8 cellular contexts compared by ENCODE assay signal in the genomic region with DNA sequence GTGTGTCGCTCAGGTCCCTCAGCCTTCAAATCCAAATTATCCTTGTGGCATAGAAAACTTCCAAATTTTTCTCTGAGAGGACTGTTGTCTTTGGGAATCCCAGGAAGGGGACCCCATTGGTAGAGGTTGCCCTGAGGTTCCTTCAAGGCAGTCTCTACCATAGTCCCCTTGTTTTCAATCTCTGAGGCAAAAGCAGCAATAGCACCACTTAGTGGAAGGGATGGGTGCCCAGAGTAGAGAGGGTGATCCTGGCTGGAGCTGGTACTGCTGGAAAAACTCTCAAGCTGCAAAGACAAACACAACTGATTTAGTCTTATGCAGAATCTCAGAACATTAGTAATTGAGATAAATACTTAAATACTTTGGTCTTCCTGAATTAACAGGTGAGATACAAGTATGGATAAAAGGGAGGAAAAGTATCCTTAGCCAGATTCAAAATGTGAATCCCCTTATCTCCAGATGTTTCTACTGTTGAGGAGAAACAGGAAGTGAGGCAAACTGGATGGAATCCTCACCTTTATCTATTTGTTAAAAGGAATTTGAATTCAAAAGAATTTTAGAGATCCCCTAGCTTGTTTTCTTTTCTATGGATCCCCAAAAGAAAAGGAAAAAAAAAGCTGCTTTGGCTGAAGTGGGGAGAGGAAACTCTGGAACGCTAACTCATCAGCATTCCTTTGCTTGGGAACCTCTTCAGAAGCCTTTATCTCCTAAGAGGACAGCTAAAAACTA. TPM values are rescaled to one million over a fixed set of nuclear protein-coding genes. Genes with fewer than 3 reads are reported as not detected.
DNase-seq lines count a peak whose midpoint lies in the region; ATAC-seq and TF ChIP-seq lines count a peak whose summit lies in the region.

No MANE protein-coding gene starts in this region.

- H3K4me3 ChIP-seq in AG04450 (ENCODE audit: low read depth, low read length) (no peak overlapping the region), psoas muscle (no peak overlapping the region), upper lobe of left lung (no peak overlapping the region)

- peak; percentile 92 for ATAC-seq in left ventricle myocardium superior
- no peak for ATAC-seq in GM19397 (IDR thresholded peaks at IDR 0.05; ENCODE audit: unreplicated experiment)
- ATAC-seq in psoas muscle = no peak
- ATAC-seq in upper lobe of left lung (ENCODE audit: low FRiP score in 2 of 2) = no peak

- in situ Hi-C loops in SK-MEL-5 (cut with HindIII; ENCODE audit: low pct_unique_long_range_greater_than_20kb, low sequenced_read_pairs) = no loop called here

- H3K27ac ChIP-seq in AG04450 (ENCODE audit: low read depth, low read length) = no peak overlapping the region
- no peak overlapping the region for H3K27ac ChIP-seq in psoas muscle
- no peak overlapping the region for H3K27ac ChIP-seq in upper lobe of left lung

- CTCF ChIA-PET in AG04450 (lab: Charles Lee) = interaction anchor here (1.1 kb wide), 1 partner anchor 127 kb away, joined by 4 read pairs; the partner anchor contains the start of gene DNPH1

- no peaks in the 10 kb centered on the region for H3K27me3 ChIP-seq in AG04450 (ENCODE audit: control insufficient read depth, insufficient read depth, low read length)
- no peaks in the 10 kb centered on the region for H3K27me3 ChIP-seq in psoas muscle (ENCODE audit: insufficient read depth in 3 of 3, low read length in 2 of 3)
- no peaks in the 10 kb centered on the region for H3K27me3 ChIP-seq in upper lobe of left lung

- H3K9me3 ChIP-seq in AG04450 (ENCODE audit: control insufficient read depth, insufficient read depth, low read length) = no peaks in the 10 kb centered on the region
- no peaks in the 10 kb centered on the region for H3K9me3 ChIP-seq in psoas muscle
- H3K9me3 ChIP-seq in upper lobe of left lung = no peaks in the 10 kb centered on the region

- intact Hi-C loops in left ventricle myocardium superior (cut with micrococcal nuclease) (no loop called here), psoas muscle (cut with DNase I) (no loop called here)

- no peak for TF ChIP-seq POLR2A in upper lobe of left lung (IDR thresholded peaks at IDR 0.05)

- DNase-seq in AG04450 (ENCODE audit: low read depth, low spot score) (no peak), SK-MEL-5 (ENCODE audit: low read depth, low spot score) (peak; percentile 44), left ventricle myocardium superior (no peak), kidney glomerular epithelial cell (lab: John Stamatoyannopoulos, UW) (no peak), psoas muscle (no peak), upper lobe of left lung (no peak)

- WGBS in psoas muscle, 3 donors = 79 to 83% (median 82%) methylated on average over 2 of the region's 2 CpGs
- 83 to 90% methylated on average over 2 of the region's 2 CpGs for WGBS in upper lobe of left lung, 2 donors

- peaks cover 3 to 93% of the 10 kb centered on the region in 2 donors for H3K36me3 ChIP-seq in psoas muscle (ENCODE audit: insufficient read depth in 1 of 2, low read depth in 1 of 2)
- peaks cover 3 to 68% (median 39%) of the 10 kb centered on the region in 4 donors for H3K36me3 ChIP-seq in upper lobe of left lung

- POLR2A ChIA-PET in AG04450 (lab: Yijun Ruan, JAX) = interaction anchor here (0.6 to 0.7 kb wide), 3 partner anchors 81 to 919 kb away, joined by 4 to 5 read pairs (median 4); no protein-coding TSS in a partner anchor

- TF ChIP-seq EP300 in upper lobe of left lung (IDR thresholded peaks at IDR 0.05) = no peak

- peak; percentile 18; the same call in 1 of the 2 replicates for TF ChIP-seq CTCF in AG04450 (IDR thresholded peaks at IDR 0.05; ENCODE audit: low read depth, low read length)
- TF ChIP-seq CTCF in GM12873 (IDR thresholded peaks at IDR 0.05; ENCODE audit: insufficient read depth, low read depth, low read length, missing control alignments) = peak; percentile 43
- TF ChIP-seq CTCF in psoas muscle (IDR thresholded peaks at IDR 0.05) = no peak
- no peak for TF ChIP-seq CTCF in upper lobe of left lung (IDR thresholded peaks at IDR 0.05)

- H3K4me1 ChIP-seq in psoas muscle = no peaks in the 10 kb centered on the region
- no peaks in the 10 kb centered on the region for H3K4me1 ChIP-seq in upper lobe of left lung

RNA-seq across cellular contexts. Expression of gene ZNF318, which starts 13.4 kb away (rescaled TPM):
- 12.5 and 14.9 TPM in 2 replicates for polyA plus RNA-seq in AG04450 (2011; rRNA removed)
- polyA minus RNA-seq in AG04450 (2011; rRNA and poly(A)+ RNA removed) = 26.5 and 27.6 TPM in 2 replicates
- 8.6 and 9.6 TPM in 2 replicates for total RNA-seq in SK-MEL-5 (2014; rRNA removed; shearing (Covaris generic))
- polyA plus RNA-seq in SK-MEL-5 (2015; cell fraction: cytosol; rRNA removed) = 10.1 and 14.0 TPM in 2 replicates
- 18.7 and 21.2 TPM in 2 replicates for polyA plus RNA-seq in SK-MEL-5 (2015; cell fraction: nucleus; rRNA removed)
- total RNA-seq in left ventricle myocardium superior = 12.4 TPM
- 10 to 100 TPM in 1 of 4 donors, 1 to 10 TPM in 3; 7.7 to 14.3 (median 9.5) TPM for total RNA-seq in psoas muscle
- 10 to 100 TPM in 1 of 3 donors, 1 to 10 TPM in 2; 3.4 to 12.4 (median 4.5) TPM for polyA plus RNA-seq in psoas muscle
- total RNA-seq in upper lobe of left lung = 10 to 100 TPM; 10.3 to 19.9 (median 15.3) TPM

RNA-seq across cellular contexts. Expression of gene CRIP3, which starts 47.4 kb away (rescaled TPM):
- polyA plus RNA-seq in AG04450 (2011; rRNA removed) (not detected in 2 replicates), psoas muscle (under 1 TPM; 0.05 to 0.15 (median 0.09) TPM)
- not detected in 2 replicates for polyA minus RNA-seq in AG04450 (2011; rRNA and poly(A)+ RNA removed)
- total RNA-seq in SK-MEL-5 (2014; rRNA removed; shearing (Covaris generic)) = not detected in 2 replicates
- not detected in 2 replicates for polyA plus RNA-seq in SK-MEL-5 (2015; cell fraction: cytosol; rRNA removed)
- not detected in 2 replicates for polyA plus RNA-seq in SK-MEL-5 (2015; cell fraction: nucleus; rRNA removed)
- total RNA-seq in left ventricle myocardium superior (6.6 TPM), psoas muscle (under 1 TPM in 1 of 4 donors, not detected in 3; 0.47 TPM), upper lobe of left lung (1 to 10 TPM in 1 of 6 donors, not detected in 5; 1.5 TPM)

RNA-seq across cellular contexts. Expression of gene SLC22A7, which starts 58.0 kb away (rescaled TPM):
- polyA plus RNA-seq in AG04450 (2011; rRNA removed) (not detected in 2 replicates), psoas muscle (not detected)
- not detected in 2 replicates for polyA minus RNA-seq in AG04450 (2011; rRNA and poly(A)+ RNA removed)
- total RNA-seq in SK-MEL-5 (2014; rRNA removed; shearing (Covaris generic)) = not detected in 2 replicates
- polyA plus RNA-seq in SK-MEL-5 (2015; cell fraction: cytosol; rRNA removed) = not detected in 2 replicates
- polyA plus RNA-seq in SK-MEL-5 (2015; cell fraction: nucleus; rRNA removed) = not detected in 2 replicates
- total RNA-seq in left ventricle myocardium superior (not detected), psoas muscle (not detected), upper lobe of left lung (not detected)

Comparison
In these comparisons a context has a peak if more than half of its experiments do, and no peak if none do; other contexts are left out.
1. CTCF ChIP-seq: peak in AG04450 (single experiment) and GM12873 (single experiment); none in psoas muscle (single experiment) and upper lobe of left lung (0 of 6).